ENCODE assay signal across 17 cellular contexts in the genomic region with DNA sequence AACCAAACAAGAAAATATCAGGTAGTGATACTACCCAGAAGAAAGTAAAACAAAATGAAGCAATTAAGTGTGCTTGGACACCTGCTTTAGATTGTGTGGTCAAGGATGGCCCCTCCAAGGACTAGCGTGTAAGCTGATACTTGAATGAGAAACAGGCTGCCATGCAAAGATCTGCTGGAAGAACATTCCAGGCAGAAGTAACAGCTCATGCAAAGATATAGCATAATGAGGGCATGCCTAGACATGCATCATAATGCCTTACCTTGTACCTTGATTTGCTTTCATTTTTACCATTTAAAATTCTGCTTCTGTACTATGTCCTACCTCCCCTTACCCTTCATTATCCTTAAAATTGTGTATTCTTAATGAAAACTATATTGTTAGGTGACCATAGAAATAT.
DNase-seq lines count a peak whose midpoint lies in the region; ATAC-seq, FAIRE-seq and TF ChIP-seq lines count a peak whose summit lies in the region.
"Had no signal": no experiment of that assay in that cellular context is flagged by ENCODE, and none has a peak within 500 bp of the region (broad histone marks: within the 10 kb centered on the region; RNA-seq: fewer than 3 reads in every experiment).

No MANE protein-coding gene starts in this region.

- no peak overlapping the region for H3K9ac ChIP-seq in GM12878 (ENCODE audit: control insufficient read depth, insufficient read depth, low read length)

- H3K79me2 ChIP-seq in GM12878 (ENCODE audit: control insufficient read depth, insufficient read depth, low read length), result no peaks in the 10 kb centered on the region

- intact Hi-C loops in GM12878 (cut with micrococcal nuclease; ENCODE audit: unreplicated experiment) (no loop called here), mucosa of descending colon (cut with DNase I, micrococcal nuclease) (no loop called here)

- no peak for TF ChIP-seq POLR2A in GM12878 (IDR thresholded peaks at IDR 0.05; ENCODE audit: low read depth, low read length)

- TF ChIP-seq RAD21 in GM12878 (IDR thresholded peaks at IDR 0.05; ENCODE audit: insufficient read depth, low read depth, low read length), result no peak

- H4K20me1 ChIP-seq in GM12878 (ENCODE audit: control insufficient read depth, insufficient read depth), result no peaks in the 10 kb centered on the region

- H3K4me1 ChIP-seq in GM12878 (ENCODE audit: control insufficient read depth, insufficient read depth, low read length) (no peaks in the 10 kb centered on the region), mucosa of descending colon (ENCODE audit: low read depth) (peaks cover 8% of the 10 kb centered on the region)

- FAIRE-seq in GM12878 (lab: Jason Lieb, UNC), result no peak

- no peak for TF ChIP-seq CTCF in GM12878 (IDR thresholded peaks at IDR 0.05 in 2 of 3, conservative IDR thresholded peaks at IDR 0.05 in 1 of 3; ENCODE audit: control insufficient read depth in 2 of 3, extremely low read depth in 1 of 3, insufficient read depth in 1 of 3, low read depth in 3 of 3, low read length in 3 of 3)
- TF ChIP-seq CTCF in mucosa of descending colon (IDR thresholded peaks at IDR 0.05), result no peak

- no peak overlapping the region for H3K4me2 ChIP-seq in GM12878 (ENCODE audit: control insufficient read depth, insufficient read depth)

- H3K36me3 ChIP-seq in GM12878 (ENCODE audit: control insufficient read depth in 2 of 2, insufficient read depth in 2 of 2, low read length in 1 of 2), result no peaks in the 10 kb centered on the region
- no peaks in the 10 kb centered on the region for H3K36me3 ChIP-seq in mucosa of descending colon (ENCODE audit: low read depth)
- H3K36me3 ChIP-seq: right atrium auricular region had no signal

- CTCF ChIA-PET in GM12878 (lab: Yijun Ruan, JAX), result no interaction called here

- no peak overlapping the region for H3K4me3 ChIP-seq in GM12878
- no peak overlapping the region for H3K4me3 ChIP-seq in mucosa of descending colon
- H3K4me3 ChIP-seq: right atrium auricular region had no signal

- POLR2A ChIA-PET in GM12878 (lab: Charles Lee), result no interaction called here

- peak; percentile 52 for ATAC-seq in GM18498 (IDR thresholded peaks at IDR 0.05; ENCODE audit: unreplicated experiment)
- ATAC-seq in GM12878, result peak; percentile 31; the same call in 1 of the 3 replicates
- peak; percentile 40 for ATAC-seq in mucosa of descending colon
- no peak for ATAC-seq in HG03521 (IDR thresholded peaks at IDR 0.05; ENCODE audit: unreplicated experiment)
- no peak for ATAC-seq in GM21723 (IDR thresholded peaks at IDR 0.05; ENCODE audit: unreplicated experiment)
- ATAC-seq: activated CD8-positive, alpha-beta T cell treated with anti-CD3 and anti-CD28 coated beads for 36 hours; stimulated activated naive CD8-positive, alpha-beta T cell treated with anti-CD3 and anti-CD28 coated beads, Interleukin-15, amount 100 ng/mL, for 72 hours; T-helper 17 cell had no signal

- H3K27ac ChIP-seq in GM12878 (ENCODE audit: control insufficient read depth, insufficient read depth), result no peak overlapping the region
- H3K27ac ChIP-seq: C4-2B, right atrium auricular region had no signal

- RAD21 ChIA-PET in GM12878 (lab: Charles Lee; ENCODE audit: unreplicated experiment), result no interaction called here

- H3K27me3 ChIP-seq in GM12878 (replicated peaks in 1 of 2; ENCODE audit: control insufficient read depth in 2 of 2, insufficient read depth in 2 of 2, low read length in 1 of 2), result no peaks in the 10 kb centered on the region
- H3K27me3 ChIP-seq: right atrium auricular region had no signal

- DNase-seq in LHCN-M2 (ENCODE audit: low read depth), result peak; percentile 53
- DNase-seq in GM12878 (ENCODE audit: low read depth, low spot score), result no peak
- DNase-seq in mucosa of descending colon, result no peak
- DNase-seq in stimulated activated CD4-positive, alpha-beta T cell treated with anti-CD3 and anti-CD28 coated beads, Interleukin-2, amount 100 ng/mL, for 48 hours, result no peak
- DNase-seq in DMS53 (lab: John Stamatoyannopoulos, UW), result no peak
- DNase-seq: activated CD8-positive, alpha-beta T cell treated with anti-CD3 and anti-CD28 coated beads for 36 hours; activated naive CD4-positive, alpha-beta T cell treated with Interleukin-2 at 50 U/mL for 16 hours; cerebellar nuclear complex; GF-D8; NCI-H1694; stimulated activated naive CD8-positive, alpha-beta T cell treated with anti-CD3 and anti-CD28 coated beads, Interleukin-15, amount 100 ng/mL, for 72 hours; T-helper 17 cell had no signal

- TF ChIP-seq EP300 in GM12878 (IDR thresholded peaks at IDR 0.05; ENCODE audit: borderline replicate concordance in 1 of 2, control insufficient read depth in 1 of 2, low read depth in 2 of 2, low read length in 2 of 2), result no peak

- 56% methylated on average over 1 of the region's 1 CpG for WGBS in GM12878 (ENCODE audit: insufficient coverage, insufficient replicate concordance, low lambda C conversion rate, missing lambda C conversion rate)

- in situ Hi-C loops in GM12878 (cut with MboI), result no loop called here

- no peaks in the 10 kb centered on the region for H3K9me3 ChIP-seq in GM12878 (replicated peaks; ENCODE audit: control insufficient read depth, insufficient read depth, low read length)
- H3K9me3 ChIP-seq in mucosa of descending colon, result no peaks in the 10 kb centered on the region
- H3K9me3 ChIP-seq: right atrium auricular region had no signal

- no peak overlapping the region; the same call in 1 of the 2 replicates for H2AFZ ChIP-seq in GM12878 (ENCODE audit: control insufficient read depth, low read depth, low read length)

- SMC1A ChIA-PET in GM12878 (lab: Charles Lee; ENCODE audit: uncharacterized antibody, unreplicated experiment), result interaction anchor here (1.7 to 2.3 kb wide), 2 partner anchors 34 to 100 kb away, joined by 3 to 5 read pairs; no protein-coding TSS in a partner anchor

- BruUV-seq in GM12878 (replicated peaks; lab: Mats Ljungman, UMichigan), result no TSS peak

TF ChIP-seq in GM12878, 131 proteins besides CTCF, POLR2A, EP300 and RAD21:
- no peak for TF ChIP-seq CHD4 (IDR thresholded peaks at IDR 0.05)
- no peak for TF ChIP-seq SMARCA5 (IDR thresholded peaks at IDR 0.05)
- TF ChIP-seq BHLHE40 (IDR thresholded peaks at IDR 0.05; ENCODE audit: borderline replicate concordance in 1 of 2, low read depth in 2 of 2, low read length in 1 of 2), result no peak
- no peak for TF ChIP-seq CREB1 (IDR thresholded peaks at IDR 0.05; ENCODE audit: low read depth)
- TF ChIP-seq SMAD5 (IDR thresholded peaks at IDR 0.05; ENCODE audit: low read depth), result no peak
- TF ChIP-seq TARDBP (IDR thresholded peaks at IDR 0.05; ENCODE audit: borderline replicate concordance), result no peak
- TF ChIP-seq RBBP5 (conservative IDR thresholded peaks at IDR 0.05), result no peak
- TF ChIP-seq FOS (IDR thresholded peaks at IDR 0.05; ENCODE audit: borderline replicate concordance, extremely low read depth, insufficient read length), result no peak
- no peak for TF ChIP-seq NR2C1 (IDR thresholded peaks at IDR 0.05)
- no peak for TF ChIP-seq SUPT20H (IDR thresholded peaks at IDR 0.05; ENCODE audit: borderline replicate concordance, control insufficient read depth, low read depth, low read length)
- TF ChIP-seq POLR2AphosphoS2 (IDR thresholded peaks at IDR 0.05; ENCODE audit: low read depth, low read length), result no peak
- no peak for TF ChIP-seq MEF2A (IDR thresholded peaks at IDR 0.05; ENCODE audit: insufficient read depth, low read depth, low read length)
- TF ChIP-seq, protein P1, sequence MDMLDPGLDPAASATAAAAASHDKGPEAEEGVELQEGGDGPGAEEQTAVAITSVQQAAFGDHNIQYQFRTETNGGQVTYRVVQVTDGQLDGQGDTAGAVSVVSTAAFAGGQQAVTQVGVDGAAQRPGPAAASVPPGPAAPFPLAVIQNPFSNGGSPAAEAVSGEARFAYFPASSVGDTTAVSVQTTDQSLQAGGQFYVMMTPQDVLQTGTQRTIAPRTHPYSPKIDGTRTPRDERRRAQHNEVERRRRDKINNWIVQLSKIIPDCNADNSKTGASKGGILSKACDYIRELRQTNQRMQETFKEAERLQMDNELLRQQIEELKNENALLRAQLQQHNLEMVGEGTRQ (IDR thresholded peaks at IDR 0.05; ENCODE audit: borderline replicate concordance, low read depth, low read length), result no peak
- TF ChIP-seq, protein P2, sequence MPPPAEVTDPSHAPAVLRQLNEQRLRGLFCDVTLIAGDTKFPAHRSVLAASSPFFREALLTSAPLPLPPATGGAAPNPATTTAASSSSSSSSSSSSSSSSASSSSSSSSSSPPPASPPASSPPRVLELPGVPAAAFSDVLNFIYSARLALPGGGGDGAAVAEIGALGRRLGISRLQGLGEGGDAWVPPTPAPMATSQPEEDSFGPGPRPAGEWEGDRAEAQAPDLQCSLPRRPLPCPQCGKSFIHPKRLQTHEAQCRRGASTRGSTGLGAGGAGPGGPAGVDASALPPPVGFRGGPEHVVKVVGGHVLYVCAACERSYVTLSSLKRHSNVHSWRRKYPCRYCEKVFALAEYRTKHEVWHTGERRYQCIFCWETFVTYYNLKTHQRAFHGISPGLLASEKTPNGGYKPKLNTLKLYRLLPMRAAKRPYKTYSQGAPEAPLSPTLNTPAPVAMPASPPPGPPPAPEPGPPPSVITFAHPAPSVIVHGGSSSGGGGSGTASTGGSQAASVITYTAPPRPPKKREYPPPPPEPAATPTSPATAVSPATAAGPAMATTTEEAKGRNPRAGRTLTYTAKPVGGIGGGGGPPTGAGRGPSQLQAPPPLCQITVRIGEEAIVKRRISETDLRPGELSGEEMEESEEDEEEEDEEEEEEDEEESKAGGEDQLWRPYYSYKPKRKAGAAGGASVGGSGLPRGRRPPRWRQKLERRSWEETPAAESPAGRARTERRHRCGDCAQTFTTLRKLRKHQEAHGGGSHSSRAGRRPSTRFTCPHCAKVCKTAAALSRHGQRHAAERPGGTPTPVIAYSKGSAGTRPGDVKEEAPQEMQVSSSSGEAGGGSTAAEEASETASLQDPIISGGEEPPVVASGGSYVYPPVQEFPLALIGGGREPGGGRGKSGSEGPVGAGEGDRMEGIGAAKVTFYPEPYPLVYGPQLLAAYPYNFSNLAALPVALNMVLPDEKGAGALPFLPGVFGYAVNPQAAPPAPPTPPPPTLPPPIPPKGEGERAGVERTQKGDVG (CRISPR knock-in tag; IDR thresholded peaks at IDR 0.05), result no peak
- TF ChIP-seq JUND (IDR thresholded peaks at IDR 0.05; ENCODE audit: low read depth, low read length), result no peak
- no peak for TF ChIP-seq TCF12 (IDR thresholded peaks at IDR 0.05; ENCODE audit: low read depth, low read length)
- TF ChIP-seq, protein P3, sequence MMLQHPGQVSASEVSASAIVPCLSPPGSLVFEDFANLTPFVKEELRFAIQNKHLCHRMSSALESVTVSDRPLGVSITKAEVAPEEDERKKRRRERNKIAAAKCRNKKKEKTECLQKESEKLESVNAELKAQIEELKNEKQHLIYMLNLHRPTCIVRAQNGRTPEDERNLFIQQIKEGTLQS (IDR thresholded peaks at IDR 0.05; ENCODE audit: borderline replicate concordance, extremely low read depth, low read depth, low read length), result no peak
- TF ChIP-seq ZNF207 (IDR thresholded peaks at IDR 0.05; ENCODE audit: borderline replicate concordance), result no peak
- TF ChIP-seq ZBED1 (IDR thresholded peaks at IDR 0.05; ENCODE audit: borderline replicate concordance), result no peak
- TF ChIP-seq NFXL1 (IDR thresholded peaks at IDR 0.05; ENCODE audit: borderline replicate concordance), result no peak

Comparison
In these comparisons a context has a peak if more than half of its experiments do, and no peak if none do; other contexts are left out.
1. ATAC-seq: peak in GM18498 (single experiment), GM12878 (single experiment) and mucosa of descending colon (single experiment); none in HG03521 (single experiment) and GM21723 (single experiment).